ENCODE assay signal across 8 cellular contexts in the genomic region with DNA sequence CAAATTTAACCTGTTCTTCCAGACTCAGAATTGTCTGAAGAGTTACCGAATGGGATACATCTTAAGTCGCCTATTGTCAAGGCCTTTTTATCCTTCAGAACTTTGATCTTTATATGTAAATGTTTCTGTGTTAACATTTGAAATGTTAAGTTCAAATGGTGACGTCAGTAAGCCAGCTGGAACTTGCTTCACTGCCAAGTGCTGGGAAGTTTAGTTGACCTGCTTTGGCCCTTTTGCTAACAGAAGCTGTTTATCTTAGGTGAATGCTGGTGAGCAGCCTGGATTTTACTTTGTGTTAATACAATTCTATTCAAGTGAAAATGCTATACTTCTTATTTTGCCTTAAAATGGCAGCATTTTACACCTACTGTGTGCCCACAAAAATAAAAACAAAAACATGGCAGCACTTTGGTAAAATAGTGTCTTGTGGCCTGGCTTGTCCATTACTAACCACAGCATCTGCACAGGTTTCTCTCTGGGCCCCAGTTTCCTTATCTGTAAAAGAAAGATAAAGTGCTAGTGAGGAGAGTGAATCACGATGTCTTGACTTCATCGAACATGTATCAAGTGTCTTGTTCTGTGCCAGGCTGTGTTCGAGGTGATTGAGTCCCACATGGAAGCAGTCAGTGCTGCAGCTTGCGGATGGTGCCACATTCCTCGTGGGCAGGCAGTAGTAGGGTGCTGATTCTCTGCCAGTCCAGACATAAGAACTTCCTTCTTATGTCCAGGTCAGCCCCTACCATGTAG. TPM values are rescaled to one million over a fixed set of nuclear protein-coding genes. Genes with fewer than 3 reads are reported as not detected.
A peak's percentile ranks its signal among the peaks of the same experiment; 100 is the strongest.
DNase-seq lines count a peak whose midpoint lies in the region; ATAC-seq lines count a peak whose summit lies in the region.

No MANE protein-coding gene starts in this region.

- no peaks in the 10 kb centered on the region for H3K27me3 ChIP-seq in neuron (ENCODE audit: insufficient read depth, low read length)

- peaks cover 2% of the 10 kb centered on the region for H3K36me3 ChIP-seq in neuron (ENCODE audit: insufficient read depth, low read length)

- H3K9me3 ChIP-seq in neuron (ENCODE audit: low read length), result no peaks in the 10 kb centered on the region

- DNase-seq in DMS53 (lab: John Stamatoyannopoulos, UW), result peak; percentile 11
- peak; percentile 61 for DNase-seq in OCI-M1 (lab: John Stamatoyannopoulos, UW)
- no peak for DNase-seq in NCI-H69 (lab: John Stamatoyannopoulos, UW)

- ATAC-seq in esophagus mucosa, result peak; percentile 40
- ATAC-seq in GM19452 (IDR thresholded peaks at IDR 0.05; ENCODE audit: unreplicated experiment), result no peak
- ATAC-seq in GM18873 (IDR thresholded peaks at IDR 0.05; ENCODE audit: low FRiP score, unreplicated experiment), result no peak
- ATAC-seq in GM19467 (IDR thresholded peaks at IDR 0.05; ENCODE audit: unreplicated experiment), result no peak

- H2AFZ ChIP-seq in neuron (ENCODE audit: low read depth, low read length), result no peak overlapping the region

- H3K4me1 ChIP-seq in neuron (ENCODE audit: insufficient read depth, low read length), result peaks cover 21% of the 10 kb centered on the region

- peak overlapping the region; percentile 88 for H3K4me3 ChIP-seq in neuron (ENCODE audit: low read length)

RNA-seq across cellular contexts. Expression of gene NAXD, which starts 2.2 kb away (rescaled TPM):
- total RNA-seq in esophagus mucosa, result 21.4 TPM

RNA-seq across cellular contexts. Expression of gene RAB20, which starts 56.0 kb away (rescaled TPM):
- 1.6 TPM for total RNA-seq in esophagus mucosa
